ENCODE assay signal across 13 cellular contexts in the genomic region with DNA sequence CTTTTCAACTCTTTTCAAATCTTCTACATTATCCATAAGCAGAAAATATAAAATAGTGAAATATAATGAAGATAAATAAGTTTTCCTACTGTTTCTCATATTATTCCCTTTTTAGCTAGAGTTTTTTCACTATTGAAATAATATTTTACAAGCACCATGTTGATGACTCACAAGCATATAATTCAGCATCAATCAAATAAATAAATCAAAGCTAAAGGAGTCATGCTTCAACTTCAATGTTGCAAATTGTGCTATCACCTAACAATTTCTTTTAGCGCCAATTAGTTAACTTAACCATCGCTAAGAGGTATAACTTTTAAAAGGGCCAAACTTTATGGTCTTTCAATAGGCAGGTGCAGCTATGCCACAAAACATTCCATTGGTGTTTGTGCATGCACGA.
A peak's percentile ranks its signal among the peaks of the same experiment; 100 is the strongest.
DNase-seq lines count a peak whose midpoint lies in the region; ATAC-seq and TF ChIP-seq lines count a peak whose summit lies in the region.
"Had no signal": no experiment of that assay in that cellular context is flagged by ENCODE, and none has a peak within 500 bp of the region (broad histone marks: within the 10 kb centered on the region; RNA-seq: fewer than 3 reads in every experiment).

No MANE protein-coding gene starts in this region.

- TF ChIP-seq CTCF in PC-3 (conservative IDR thresholded peaks at IDR 0.05; ENCODE audit: low read depth, low read length) (no peak), nephron progenitor cell (IDR thresholded peaks at IDR 0.05) (no peak)

- H3K4me1 Mint-ChIP-seq in nephron progenitor cell (no peaks in the 10 kb centered on the region), T-helper 17 cell (no peaks in the 10 kb centered on the region)
- H3K4me1 Mint-ChIP-seq: CD8-positive, alpha-beta memory T cell had no signal

- peaks cover 22% of the 10 kb centered on the region for H3K4me1 ChIP-seq in PC-3 (ENCODE audit: insufficient read depth, low read length)
- H3K4me1 ChIP-seq: BLaER1, Caco-2 had no signal

- no peaks in the 10 kb centered on the region for H3K9me3 Mint-ChIP-seq in nephron progenitor cell
- H3K9me3 Mint-ChIP-seq: GM23338 had no signal

- H3K27me3 ChIP-seq in PC-3 (ENCODE audit: low read length), result no peaks in the 10 kb centered on the region
- H3K27me3 ChIP-seq: BLaER1 had no signal

- peak overlapping the region; percentile 12; the same call in 1 of the 2 replicates for H3K4me2 ChIP-seq in PC-3 (ENCODE audit: low read length)
- H3K4me2 ChIP-seq: BLaER1, GM23338 had no signal

- BruUV-seq in PC-3 (replicated peaks; lab: Mats Ljungman, UMichigan), result no TSS peak

- no peaks in the 10 kb centered on the region for H3K79me2 ChIP-seq in PC-3 (ENCODE audit: low read length)

- H3K4me3 ChIP-seq in PC-3 (ENCODE audit: low read length), result no peak overlapping the region
- H3K4me3 ChIP-seq: BLaER1, GM23338 had no signal

- ATAC-seq in PC-3 (peak; percentile 55), HG03457 (IDR thresholded peaks at IDR 0.05; ENCODE audit: unreplicated experiment) (no peak), T-helper 17 cell (no peak)
- ATAC-seq: GM23338 had no signal

- H3K9me2 ChIP-seq in PC-3 (replicated peaks; ENCODE audit: low read length), result no peaks in the 10 kb centered on the region

- CTCF ChIA-PET in PC-3 (lab: Charles Lee), result no interaction called here

- H3K36me3 ChIP-seq in PC-3 (ENCODE audit: low read depth, low read length), result no peaks in the 10 kb centered on the region
- H3K36me3 ChIP-seq: BLaER1 had no signal

- peak overlapping the region; percentile 12 for H3K27ac Mint-ChIP-seq in nephron progenitor cell
- H3K27ac Mint-ChIP-seq in T-helper 17 cell, result no peak overlapping the region
- H3K27ac Mint-ChIP-seq: CD8-positive, alpha-beta memory T cell; GM23338 had no signal

- H3F3A ChIP-seq in PC-3 (ENCODE audit: low read length, unreplicated experiment), result no peaks in the 10 kb centered on the region

- no peak overlapping the region for H3K27ac ChIP-seq in PC-3 (ENCODE audit: low read length)
- H3K27ac ChIP-seq: BLaER1 had no signal

- H3K9ac ChIP-seq in PC-3 (ENCODE audit: low read length), result no peak overlapping the region
- H3K9ac ChIP-seq: BLaER1 had no signal

- intact Hi-C loops in PC-3 (cut with micrococcal nuclease), result no loop called here

- H3K4me3 Mint-ChIP-seq in nephron progenitor cell, result no peak overlapping the region
- H3K4me3 Mint-ChIP-seq in T-helper 17 cell, result no peak overlapping the region
- H3K4me3 Mint-ChIP-seq: CD8-positive, alpha-beta memory T cell; GM23338 had no signal

- H4K20me1 ChIP-seq in PC-3 (ENCODE audit: low read length), result no peaks in the 10 kb centered on the region
- H4K20me1 ChIP-seq: BLaER1 had no signal

- DNase-seq in ELR (ENCODE audit: low read depth) (peak; percentile 15), PC-3 (peak; percentile 51), nephron progenitor cell (no peak), SIG-M5 treated with dmso at 0.1 percent for 504 hours (lab: John Stamatoyannopoulos, UW; ENCODE audit: unreplicated experiment) (no peak), T-helper 17 cell (no peak)
- DNase-seq: AML-193; Caco-2; CD8-positive, alpha-beta memory T cell; DND-41; H7 had no signal

- H2AFZ ChIP-seq in PC-3 (ENCODE audit: low read length), result no peak overlapping the region
- H2AFZ ChIP-seq: GM23338 had no signal

- H3K27me3 Mint-ChIP-seq in nephron progenitor cell (ENCODE audit: low read depth, poor library complexity), result no peaks in the 10 kb centered on the region
- H3K27me3 Mint-ChIP-seq in T-helper 17 cell, result no peaks in the 10 kb centered on the region

- H3K9me3 ChIP-seq in PC-3 (ENCODE audit: low read length) (no peaks in the 10 kb centered on the region), T-helper 17 cell (ENCODE audit: control insufficient read depth, low read length, poor library complexity, severe bottlenecking) (no peaks in the 10 kb centered on the region)
- H3K9me3 ChIP-seq: BLaER1, Caco-2 had no signal

- H3K36me3 Mint-ChIP-seq in nephron progenitor cell (ENCODE audit: low read depth), result no peaks in the 10 kb centered on the region
- H3K36me3 Mint-ChIP-seq in T-helper 17 cell (ENCODE audit: low read depth), result no peaks in the 10 kb centered on the region
- H3K36me3 Mint-ChIP-seq: CD8-positive, alpha-beta memory T cell had no signal

- POLR2A ChIA-PET in PC-3 (lab: Charles Lee; ENCODE audit: unreplicated experiment), result interaction anchor here (0.6 kb wide), 1 partner anchor 1004 kb away, joined by 6 read pairs; no protein-coding TSS in a partner anchor

Comparison
In these comparisons a context has a peak if more than half of its experiments do, and no peak if none do; other contexts are left out.
1. DNase-seq: peak in ELR (single experiment) and PC-3 (single experiment); none in nephron progenitor cell (single experiment), SIG-M5 treated with dmso at 0.1 percent for 504 hours (single experiment) and T-helper 17 cell (0 of 3).